ENCODE assay signal across 9 cellular contexts in the genomic region with DNA sequence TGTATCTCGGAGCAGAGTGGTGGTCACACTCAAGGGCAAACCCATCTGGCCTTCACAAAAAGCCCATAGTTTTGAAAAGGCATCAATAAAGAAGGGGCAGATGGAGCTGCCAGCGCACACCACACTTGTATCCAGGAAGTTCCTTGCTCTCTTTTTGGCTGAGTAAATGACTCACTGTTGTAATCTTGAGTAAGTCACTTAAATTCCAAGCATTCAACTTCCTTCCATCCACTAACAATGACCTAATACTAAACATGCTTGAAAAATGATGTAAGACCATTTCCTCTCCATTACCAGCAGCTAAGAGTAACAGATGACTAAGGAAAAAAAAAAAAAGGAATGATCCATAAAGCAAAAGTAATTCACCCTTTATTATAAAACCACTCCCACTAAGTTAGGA. TPM values are rescaled to one million over a fixed set of nuclear protein-coding genes. Genes with fewer than 3 reads are reported as not detected.
DNase-seq lines count a peak whose midpoint lies in the region; ATAC-seq and TF ChIP-seq lines count a peak whose summit lies in the region.
"Had no signal": no experiment of that assay in that cellular context is flagged by ENCODE, and none has a peak within 500 bp of the region (broad histone marks: within the 10 kb centered on the region; RNA-seq: fewer than 3 reads in every experiment).

No MANE protein-coding gene starts in this region.

- no peak for ATAC-seq in stimulated activated naive B cell treated with anti-CD40 and anti-IgM and Interleukin-4, amounts not matched to agents 10 μg/mL and 1 μg/mL and 100 μg/mL, for 72 hours (replicated peaks)
- ATAC-seq in GM19467 (IDR thresholded peaks at IDR 0.05; ENCODE audit: unreplicated experiment) = no peak

- no peaks in the 10 kb centered on the region for H3K27me3 Mint-ChIP-seq in progenitor cell of endocrine pancreas
- H3K27me3 Mint-ChIP-seq in stimulated activated naive B cell treated with anti-CD40 and anti-IgM and Interleukin-4, amounts not matched to agents 10 μg/mL and 1 μg/mL and 100 μg/mL, for 72 hours = peaks cover 4 to 5% of the 10 kb centered on the region in 2 donors

- H3K36me3 Mint-ChIP-seq in progenitor cell of endocrine pancreas (ENCODE audit: insufficient read depth) = no peaks in the 10 kb centered on the region
- H3K36me3 Mint-ChIP-seq in stimulated activated naive B cell treated with anti-CD40 and anti-IgM and Interleukin-4, amounts not matched to agents 10 μg/mL and 1 μg/mL and 100 μg/mL, for 72 hours = no peaks in the 10 kb centered on the region

- H3K9me3 Mint-ChIP-seq in progenitor cell of endocrine pancreas (ENCODE audit: low read depth) = peaks cover 4% of the 10 kb centered on the region
- H3K9me3 Mint-ChIP-seq in stimulated activated naive B cell treated with anti-CD40 and anti-IgM and Interleukin-4, amounts not matched to agents 10 μg/mL and 1 μg/mL and 100 μg/mL, for 72 hours = no peaks in the 10 kb centered on the region

- DNase-seq in GM03348 (ENCODE audit: low spot score) = peak; percentile 82
- peak; percentile 93 for DNase-seq in SIG-M5 treated with dmso at 0.1 percent for 504 hours (lab: John Stamatoyannopoulos, UW; ENCODE audit: unreplicated experiment)
- DNase-seq in fibroblast of pulmonary artery (ENCODE audit: low read depth) = peak; percentile 98
- no peak for DNase-seq in progenitor cell of endocrine pancreas (ENCODE audit: low spot score, unreplicated experiment)
- no peak for DNase-seq in HuH-7.5 (ENCODE audit: low spot score)
- DNase-seq in stimulated activated naive B cell treated with anti-CD40 and anti-IgM and Interleukin-4, amounts not matched to agents 10 μg/mL and 1 μg/mL and 100 μg/mL, for 72 hours = no peak
- DNase-seq in NCI-H526 treated with DMSO at 0.1 percent for 48 hours (lab: John Stamatoyannopoulos, UW) = no peak

- H3K4me1 Mint-ChIP-seq in progenitor cell of endocrine pancreas (ENCODE audit: low read depth) = peaks cover 6% of the 10 kb centered on the region
- no peaks in the 10 kb centered on the region for H3K4me1 Mint-ChIP-seq in stimulated activated naive B cell treated with anti-CD40 and anti-IgM and Interleukin-4, amounts not matched to agents 10 μg/mL and 1 μg/mL and 100 μg/mL, for 72 hours

- TF ChIP-seq CTCF in fibroblast of pulmonary artery (IDR thresholded peaks at IDR 0.05; ENCODE audit: low read length, missing control alignments) = no peak
- no peak for TF ChIP-seq CTCF in progenitor cell of endocrine pancreas (IDR thresholded peaks at IDR 0.05; ENCODE audit: unreplicated experiment)

- peak overlapping the region; percentile 29 for H3K27ac Mint-ChIP-seq in progenitor cell of endocrine pancreas
- no peak overlapping the region for H3K27ac Mint-ChIP-seq in stimulated activated naive B cell treated with anti-CD40 and anti-IgM and Interleukin-4, amounts not matched to agents 10 μg/mL and 1 μg/mL and 100 μg/mL, for 72 hours

- H3K4me3 ChIP-seq in fibroblast of pulmonary artery (replicated peaks; ENCODE audit: low read depth, low read length) = no peak overlapping the region

- no peak overlapping the region for H3K4me3 Mint-ChIP-seq in progenitor cell of endocrine pancreas (ENCODE audit: low read depth)
- no peak overlapping the region for H3K4me3 Mint-ChIP-seq in stimulated activated naive B cell treated with anti-CD40 and anti-IgM and Interleukin-4, amounts not matched to agents 10 μg/mL and 1 μg/mL and 100 μg/mL, for 72 hours

RNA-seq across cellular contexts. Expression of gene MYOZ2, which starts 32.4 kb away (rescaled TPM):
- total RNA-seq in progenitor cell of endocrine pancreas = 0.10 and 0.16 TPM in 2 replicates
- total RNA-seq: mononuclear cell had no signal

Comparison
In these comparisons a context has a peak if more than half of its experiments do, and no peak if none do; other contexts are left out.
1. DNase-seq: peak in GM03348 (single experiment), SIG-M5 treated with dmso at 0.1 percent for 504 hours (single experiment) and fibroblast of pulmonary artery (single experiment); none in progenitor cell of endocrine pancreas (single experiment), HuH-7.5 (single experiment), stimulated activated naive B cell treated with anti-CD40 and anti-IgM and Interleukin-4, amounts not matched to agents 10 μg/mL and 1 μg/mL and 100 μg/mL, for 72 hours (single experiment) and NCI-H526 treated with DMSO at 0.1 percent for 48 hours (single experiment).